In genomic region chr17:60959696-60960095, GRCh38 we compare ENCODE assay signal across 2 cellular contexts.
TF ChIP-seq lines count a peak whose summit lies in the region.

No MANE protein-coding gene starts in this region.

TF ChIP-seq in IMR-90, 13 proteins besides CTCF, POLR2A, EP300 and RAD21:
- TF ChIP-seq CHD1 (IDR thresholded peaks at IDR 0.05; ENCODE audit: low read depth, low read length), result no peak
- TF ChIP-seq BHLHE40 (IDR thresholded peaks at IDR 0.05; ENCODE audit: low read depth, low read length), result no peak
- TF ChIP-seq NFE2L2 (IDR thresholded peaks at IDR 0.05; ENCODE audit: low read depth, low read length), result no peak
- TF ChIP-seq SMC3 (IDR thresholded peaks at IDR 0.05; ENCODE audit: low read depth, low read length), result no peak
- TF ChIP-seq USF2 (IDR thresholded peaks at IDR 0.05; ENCODE audit: low read depth, low read length), result no peak
- no peak for TF ChIP-seq MXI1 (IDR thresholded peaks at IDR 0.05; ENCODE audit: borderline replicate concordance, low read depth, low read length)
- TF ChIP-seq RFX5 (IDR thresholded peaks at IDR 0.05; ENCODE audit: low read depth, low read length), result no peak
- TF ChIP-seq CEBPB (IDR thresholded peaks at IDR 0.05; ENCODE audit: low read depth, low read length), result no peak
- TF ChIP-seq RCOR1 (IDR thresholded peaks at IDR 0.05; ENCODE audit: insufficient replicate concordance, low read length), result no peak
- no peak for TF ChIP-seq MAZ (IDR thresholded peaks at IDR 0.05; ENCODE audit: borderline replicate concordance, low read depth, low read length)
- no peak for TF ChIP-seq ELK1 (IDR thresholded peaks at IDR 0.05; ENCODE audit: borderline replicate concordance, low read depth, low read length)
- no peak for TF ChIP-seq FOS (IDR thresholded peaks at IDR 0.05; ENCODE audit: low read depth, low read length)
- no peak for TF ChIP-seq MAFK (IDR thresholded peaks at IDR 0.05; ENCODE audit: low read depth, low read length)

TF ChIP-seq in endothelial cell of umbilical vein, 7 proteins besides CTCF, POLR2A, EP300 and RAD21:
- TF ChIP-seq JUN (IDR thresholded peaks at IDR 0.05; ENCODE audit: borderline replicate concordance, insufficient read depth, insufficient read length, low read depth) (no peak), GATA2 (IDR thresholded peaks at IDR 0.05; ENCODE audit: insufficient read depth, insufficient read length, low read depth, low read length) (no peak), FOS (IDR thresholded peaks at IDR 0.05; ENCODE audit: borderline replicate concordance, insufficient read depth, low read length) (no peak), EZH2 (IDR thresholded peaks at IDR 0.05; ENCODE audit: borderline replicate concordance, low read depth, low read length, severe bottlenecking) (no peak), MYC (IDR thresholded peaks at IDR 0.05; ENCODE audit: low read depth, low read length) (no peak), POLR2AphosphoS5 (IDR thresholded peaks at IDR 0.05; ENCODE audit: insufficient read depth, low read depth, low read length) (no peak), MAX (IDR thresholded peaks at IDR 0.05; ENCODE audit: insufficient read depth, insufficient read length) (no peak)
